In genomic region chr9:97382099-97382718, GRCh38 we compare ENCODE assay signal across 17 cellular contexts. TPM values are rescaled to one million over a fixed set of nuclear protein-coding genes. Genes with fewer than 3 reads are reported as not detected.
DNase-seq lines count a peak whose midpoint lies in the region; ATAC-seq lines count a peak whose summit lies in the region.
"Had no signal": no experiment of that assay in that cellular context is flagged by ENCODE, and none has a peak within 500 bp of the region (broad histone marks: within the 10 kb centered on the region; RNA-seq: fewer than 3 reads in every experiment).

No MANE protein-coding gene starts in this region.

- DNase-seq in SW480 (ENCODE audit: low spot score) (peak; percentile 25), left kidney (ENCODE audit: low read depth, low spot score) (peak; percentile 54), SIG-M5 (lab: John Stamatoyannopoulos, UW) (no peak), neuronal stem cell (ENCODE audit: low spot score) (no peak)
- DNase-seq in stimulated activated naive B cell treated with anti-CD40 and anti-IgM and Interleukin-4, amounts not matched to agents 10 μg/mL and 1 μg/mL and 100 μg/mL, for 72 hours = no peak
- no peak for DNase-seq in stimulated activated CD4-positive, alpha-beta T cell treated with anti-CD3 and anti-CD28 coated beads, Interleukin-4, amount 100 ng/mL, for 24 hours
- DNase-seq: activated CD4-positive, CD25-positive, alpha-beta regulatory T cell treated with anti-CD3 and anti-CD28 coated beads, Interleukin-2, amount 50 U/mL, for 72 hours; activated T-cell treated with anti-CD3 and anti-CD28 coated beads, Interleukin-2, amount 50 U/mL, for 72 hours; BE2C; NCI-H1694; NCI-H2227 treated with DMSO at 0.1 percent for 48 hours; SK-N-SH; trophoblast cell had no signal

- no peaks in the 10 kb centered on the region for H3K9me3 Mint-ChIP-seq in stimulated activated naive B cell treated with anti-CD40 and anti-IgM and Interleukin-4, amounts not matched to agents 10 μg/mL and 1 μg/mL and 100 μg/mL, for 72 hours
- H3K9me3 Mint-ChIP-seq: activated naive CD4-positive, alpha-beta T cell treated with anti-CD3 and anti-CD28 coated beads, Interleukin-2, amount 50 U/mL, for 72 hours; activated T-cell treated with anti-CD3 and anti-CD28 coated beads, Interleukin-2, amount 50 U/mL, for 72 hours; stimulated activated naive CD8-positive, alpha-beta T cell treated with anti-CD3 and anti-CD28 coated beads, Interleukin-15, Interleukin-2, amounts not matched to agents 100 ng/mL and 50 ng/mL, for 24 hours had no signal

- H2AFZ ChIP-seq in neuronal stem cell (ENCODE audit: low read length) = no peak overlapping the region

- peak overlapping the region; percentile 33 for H3K27ac Mint-ChIP-seq in stimulated activated naive B cell treated with anti-CD40 and anti-IgM and Interleukin-4, amounts not matched to agents 10 μg/mL and 1 μg/mL and 100 μg/mL, for 72 hours
- H3K27ac Mint-ChIP-seq: activated T-cell treated with anti-CD3 and anti-CD28 coated beads, Interleukin-2, amount 50 U/mL, for 72 hours; stimulated activated naive CD8-positive, alpha-beta T cell treated with anti-CD3 and anti-CD28 coated beads, Interleukin-15, Interleukin-2, amounts not matched to agents 100 ng/mL and 50 ng/mL, for 24 hours had no signal

- H3K27me3 Mint-ChIP-seq in stimulated activated naive B cell treated with anti-CD40 and anti-IgM and Interleukin-4, amounts not matched to agents 10 μg/mL and 1 μg/mL and 100 μg/mL, for 72 hours = peaks cover 17 to 18% of the 10 kb centered on the region in 2 donors

- no peak overlapping the region for H4K8ac ChIP-seq in neuronal stem cell (ENCODE audit: low read depth, low read length)

- H3K4me1 Mint-ChIP-seq in stimulated activated naive B cell treated with anti-CD40 and anti-IgM and Interleukin-4, amounts not matched to agents 10 μg/mL and 1 μg/mL and 100 μg/mL, for 72 hours = peaks cover 21 to 42% of the 10 kb centered on the region in 2 donors

- no peak overlapping the region for H4K91ac ChIP-seq in neuronal stem cell (ENCODE audit: low read depth, low read length, poor library complexity)

- H2BK12ac ChIP-seq in neuronal stem cell (ENCODE audit: low read length) = no peak overlapping the region

- no peaks in the 10 kb centered on the region for H3K36me3 ChIP-seq in neuronal stem cell (replicated peaks in 1 of 2; ENCODE audit: control insufficient read depth in 2 of 2, insufficient read depth in 2 of 2, low read length in 2 of 2)
- H3K36me3 ChIP-seq: BE2C had no signal

- H3K4ac ChIP-seq in neuronal stem cell (ENCODE audit: low read length) = no peak overlapping the region

- H2BK120ac ChIP-seq in neuronal stem cell (ENCODE audit: low read depth, low read length) = no peak overlapping the region

- H2BK5ac ChIP-seq in neuronal stem cell (ENCODE audit: low read length) = no peak overlapping the region

- no peak overlapping the region for H3K14ac ChIP-seq in neuronal stem cell (ENCODE audit: low read length)

- peak; percentile 60 for ATAC-seq in GM19463 (IDR thresholded peaks at IDR 0.05; ENCODE audit: unreplicated experiment)
- ATAC-seq in stimulated activated naive B cell treated with anti-CD40 and anti-IgM and Interleukin-4, amounts not matched to agents 10 μg/mL and 1 μg/mL and 100 μg/mL, for 72 hours (replicated peaks) = peak; percentile 72 to 84
- ATAC-seq: activated T-cell treated with anti-CD3 and anti-CD28 coated beads, Interleukin-2, amount 50 U/mL, for 72 hours; sciatic nerve had no signal

- H3K27ac ChIP-seq in neuronal stem cell (replicated peaks; ENCODE audit: low read length) = no peak overlapping the region

- no CpG with 5 or more reads among the region's 2 CpGs for whole genome bisulfite sequencing in neuronal stem cell (ENCODE audit: extremely low coverage in 2 of 2, insufficient read length in 2 of 2, insufficient replicate concordance in 1 of 2), 2 donors

- H3K4me3 Mint-ChIP-seq in stimulated activated naive B cell treated with anti-CD40 and anti-IgM and Interleukin-4, amounts not matched to agents 10 μg/mL and 1 μg/mL and 100 μg/mL, for 72 hours = peak overlapping the region in 1 of 2 donors; percentile 41
- H3K4me3 Mint-ChIP-seq: activated T-cell treated with anti-CD3 and anti-CD28 coated beads, Interleukin-2, amount 50 U/mL, for 72 hours; stimulated activated naive CD8-positive, alpha-beta T cell treated with anti-CD3 and anti-CD28 coated beads, Interleukin-15, Interleukin-2, amounts not matched to agents 100 ng/mL and 50 ng/mL, for 24 hours had no signal

- peaks cover 0 to 18% of the 10 kb centered on the region in 2 donors for H3K36me3 Mint-ChIP-seq in stimulated activated naive B cell treated with anti-CD40 and anti-IgM and Interleukin-4, amounts not matched to agents 10 μg/mL and 1 μg/mL and 100 μg/mL, for 72 hours
- H3K36me3 Mint-ChIP-seq: activated naive CD4-positive, alpha-beta T cell treated with anti-CD3 and anti-CD28 coated beads, Interleukin-2, amount 50 U/mL, for 72 hours had no signal

- no peak overlapping the region for H2BK15ac ChIP-seq in neuronal stem cell (ENCODE audit: low read length)

- H2AK5ac ChIP-seq in neuronal stem cell (ENCODE audit: low read depth, low read length) = no peak overlapping the region

- no peak overlapping the region for H3K18ac ChIP-seq in neuronal stem cell (ENCODE audit: low read length)

- no peak overlapping the region for H3K9ac ChIP-seq in neuronal stem cell (ENCODE audit: low read depth, low read length, poor library complexity)
- H3K9ac ChIP-seq: SK-N-SH had no signal

- no peak overlapping the region for H3K23ac ChIP-seq in neuronal stem cell (ENCODE audit: low read depth, low read length, poor library complexity)

- peaks cover 0 to 4% of the 10 kb centered on the region in 2 donors for H3K4me1 ChIP-seq in neuronal stem cell (ENCODE audit: control insufficient read depth in 2 of 2, insufficient read depth in 1 of 2, low read depth in 1 of 2, low read length in 2 of 2)
- H3K4me1 ChIP-seq: BE2C had no signal

- no peaks in the 10 kb centered on the region for H3K9me3 ChIP-seq in neuronal stem cell (replicated peaks in 1 of 2; ENCODE audit: control insufficient read depth in 2 of 2, insufficient read depth in 1 of 2, low read depth in 1 of 2, low read length in 2 of 2)
- H3K9me3 ChIP-seq: BE2C, SK-N-SH had no signal

- no peak overlapping the region for H3K4me2 ChIP-seq in neuronal stem cell (ENCODE audit: insufficient read depth, low read length, poor library complexity, severe bottlenecking)
- H3K4me2 ChIP-seq: SK-N-SH had no signal

- H3K4me3 ChIP-seq in neuronal stem cell (ENCODE audit: low read length in 2 of 2) = no peak overlapping the region

- no peaks in the 10 kb centered on the region for H3K79me1 ChIP-seq in neuronal stem cell (ENCODE audit: low read depth, low read length)

- H3K27me3 ChIP-seq in neuronal stem cell (ENCODE audit: control insufficient read depth in 3 of 3, insufficient read depth in 3 of 3, low read depth in 1 of 3, low read length in 3 of 3) = no peaks in the 10 kb centered on the region
- H3K27me3 ChIP-seq: BE2C had no signal

RNA-seq across cellular contexts. Expression of gene TDRD7, which starts 29.7 kb away (rescaled TPM):
- polyA plus RNA-seq in neuronal stem cell (2013, experiment 1 of 2) = 1.9 TPM
- 1.8 TPM for polyA plus RNA-seq in neuronal stem cell (2013, experiment 2 of 2)

Comparison
In these comparisons a context has a peak if more than half of its experiments do, and no peak if none do; other contexts are left out.
1. DNase-seq: peak in SW480 (single experiment) and left kidney (single experiment); none in stimulated activated naive B cell treated with anti-CD40 and anti-IgM and Interleukin-4, amounts not matched to agents 10 μg/mL and 1 μg/mL and 100 μg/mL, for 72 hours (single experiment), SIG-M5 (single experiment), stimulated activated CD4-positive, alpha-beta T cell treated with anti-CD3 and anti-CD28 coated beads, Interleukin-4, amount 100 ng/mL, for 24 hours (single experiment) and neuronal stem cell (single experiment).